8 cellular contexts compared by ENCODE assay signal in genomic region chr17:64028874-64029464, GRCh38. TPM values are rescaled to one million over a fixed set of nuclear protein-coding genes. Genes with fewer than 3 reads are reported as not detected.
DNase-seq lines count a peak whose midpoint lies in the region; TF ChIP-seq lines count a peak whose summit lies in the region.

No MANE protein-coding gene starts in this region.

- no peak overlapping the region for H3K9ac ChIP-seq in fibroblast of lung (ENCODE audit: insufficient read depth, low read length)

- H3K36me3 ChIP-seq in OCI-LY7 (ENCODE audit: insufficient read depth, low read length) (no peaks in the 10 kb centered on the region), fibroblast of lung (ENCODE audit: control insufficient read depth, insufficient read depth, low read length) (no peaks in the 10 kb centered on the region), tibial nerve (no peaks in the 10 kb centered on the region)

- WGBS in tibial nerve, 2 donors: 26 to 27% methylated on average over 3 of the region's 3 CpGs

- H3K9me2 ChIP-seq in OCI-LY7 (ENCODE audit: insufficient read depth, low read length): no peaks in the 10 kb centered on the region

- TF ChIP-seq EP300 in tibial nerve (IDR thresholded peaks at IDR 0.05): no peak

- CTCF ChIA-PET in OCI-LY7 (lab: Charles Lee; ENCODE audit: unreplicated experiment): interaction anchor here (0.5 to 5.0 kb wide), 9 partner anchors 9 to 130 kb away, joined by 3 to 46 read pairs (median 3); no protein-coding TSS in a partner anchor

- intact Hi-C loops in OCI-LY7 (cut with micrococcal nuclease; ENCODE audit: unreplicated experiment): loop anchor here (1.0 to 5.0 kb wide), 2 partner anchors 104 to 253 kb away; no protein-coding TSS in a partner anchor

- H4K20me1 ChIP-seq in OCI-LY7 (ENCODE audit: insufficient read depth, low read length): no peaks in the 10 kb centered on the region
- no peaks in the 10 kb centered on the region for H4K20me1 ChIP-seq in fibroblast of lung (ENCODE audit: control insufficient read depth, extremely low read depth, insufficient read depth, low read length)

- H3K79me2 ChIP-seq in OCI-LY7 (ENCODE audit: insufficient read depth, low read depth, low read length) (no peaks in the 10 kb centered on the region), fibroblast of lung (ENCODE audit: control insufficient read depth, insufficient read depth, low read length) (no peaks in the 10 kb centered on the region)

- H3K4me3 ChIP-seq in OCI-LY7 (ENCODE audit: low read depth, low read length, poor library complexity, severe bottlenecking) (no peak overlapping the region), fibroblast of lung (replicated peaks in 1 of 4; ENCODE audit: control extremely low read depth in 1 of 4, insufficient read depth in 1 of 4, low read depth in 3 of 4, low read length in 4 of 4) (no peak overlapping the region), tibial nerve (no peak overlapping the region)

- POLR2A ChIA-PET in OCI-LY7 (lab: Charles Lee): interaction anchor here (0.6 to 5.0 kb wide), 8 partner anchors 10 to 117 kb away, joined by 3 to 37 read pairs (median 6); partner anchors contain the start of gene ERN1

- peak; percentile 94 for TF ChIP-seq CTCF in OCI-LY7 (conservative IDR thresholded peaks at IDR 0.05; ENCODE audit: low read length)
- TF ChIP-seq CTCF in fibroblast of lung (conservative IDR thresholded peaks at IDR 0.05 in 1 of 2, IDR thresholded peaks at IDR 0.05 in 1 of 2; ENCODE audit: low read depth in 1 of 2, low read length in 2 of 2): peak; percentile 63 to 76
- TF ChIP-seq CTCF in tibial nerve (IDR thresholded peaks at IDR 0.05): peak; percentile 43 to 74 (median 67)

- 0 out of 2 replicates have a peak overlapping the region, but pooled peaks have one; percentile 13 for H2AFZ ChIP-seq in OCI-LY7 (ENCODE audit: low read length)
- H2AFZ ChIP-seq in fibroblast of lung (ENCODE audit: low read length): no peak overlapping the region

- H3K27me3 ChIP-seq in fibroblast of lung (ENCODE audit: control insufficient read depth, insufficient read depth, low read length): no peaks in the 10 kb centered on the region
- H3K27me3 ChIP-seq in tibial nerve: no peaks in the 10 kb centered on the region

- H3K9me3 ChIP-seq in OCI-LY7 (ENCODE audit: low read length) (no peaks in the 10 kb centered on the region), fibroblast of lung (ENCODE audit: control insufficient read depth, insufficient read depth, low read depth, low read length) (no peaks in the 10 kb centered on the region), tibial nerve (no peaks in the 10 kb centered on the region)

- no peak for TF ChIP-seq POLR2A in tibial nerve (IDR thresholded peaks at IDR 0.05)

- no peak overlapping the region for H3K27ac ChIP-seq in OCI-LY7 (ENCODE audit: low read depth, low read length, poor library complexity, severe bottlenecking)
- no peak overlapping the region for H3K27ac ChIP-seq in fibroblast of lung (ENCODE audit: insufficient read depth, low read length)
- no peak overlapping the region for H3K27ac ChIP-seq in tibial nerve

- H3K4me1 ChIP-seq in OCI-LY7 (ENCODE audit: insufficient read depth, low read length, poor library complexity, severe bottlenecking): peaks cover 45% of the 10 kb centered on the region
- H3K4me1 ChIP-seq in fibroblast of lung (ENCODE audit: control insufficient read depth, extremely low read depth, insufficient read depth, low read length): no peaks in the 10 kb centered on the region
- H3K4me1 ChIP-seq in tibial nerve: peaks cover 0 to 8% (median 1%) of the 10 kb centered on the region in 4 donors

- BruUV-seq in OCI-LY7 (replicated peaks; lab: Mats Ljungman, UMichigan): no TSS peak

- H3K4me2 ChIP-seq in OCI-LY7 (ENCODE audit: low read length) (no peak overlapping the region), fibroblast of lung (ENCODE audit: extremely low read depth, insufficient read depth, low read length) (no peak overlapping the region)

- DNase-seq in COR-L47 (lab: John Stamatoyannopoulos, UW) (peak; percentile 59), HPDE6-E6E7 (ENCODE audit: extremely low spot score) (peak; percentile 70), OCI-LY7 (ENCODE audit: low spot score) (peak; percentile 83), activated T-cell treated with anti-CD3 and anti-CD28 coated beads for 4 hours (peak; percentile 63), fibroblast of lung (ENCODE audit: low read depth in 2 of 2) (peak; percentile 46 to 73), nucleus accumbens (lab: John Stamatoyannopoulos, UW) (peak in 33 of 56 donors; percentile 3 to 77 (median 25)), tibial nerve (ENCODE audit: low spot score in 2 of 2) (peak in 1 of 2 donors; percentile 86), OCI-M2 (lab: John Stamatoyannopoulos, UW; ENCODE audit: unreplicated experiment) (no peak)

RNA-seq across cellular contexts. Expression of gene ICAM2, which starts 8.5 kb away (rescaled TPM):
- 76.4 and 112 TPM in 2 replicates for total RNA-seq in OCI-LY7 (2014; rRNA removed; shearing (Covaris generic))
- 79.1 and 88.7 TPM in 2 replicates for total RNA-seq in OCI-LY7 (2022)
- 2.6 and 3.5 TPM in 2 replicates for total RNA-seq in fibroblast of lung
- polyA plus RNA-seq in fibroblast of lung: 0.45 and 1.1 TPM in 2 replicates
- 0.56 and 0.96 TPM in 2 replicates for polyA plus RNA-seq in fibroblast of lung (2012)
- 0.56 and 4.3 TPM in 2 replicates for polyA minus RNA-seq in fibroblast of lung (ENCODE audit: low replicate concordance)
- 10 to 100 TPM; 18.0 to 95.1 (median 36.3) TPM for total RNA-seq in tibial nerve

RNA-seq across cellular contexts. Expression of gene PRR29, which starts 30.8 kb away (rescaled TPM):
- total RNA-seq in OCI-LY7 (2014; rRNA removed; shearing (Covaris generic)): 0.16 TPM in 1 of 2 replicates, not detected in the other
- total RNA-seq in OCI-LY7 (2022) (0.29 TPM in 1 of 2 replicates, not detected in the other), fibroblast of lung (0.17 and 0.26 TPM in 2 replicates), tibial nerve (1 to 10 TPM in 1 of 4 donors, under 1 TPM in 2, not detected in 1; 0.20 to 1.3 (median 0.63) TPM)
- 0.02 and 0.19 TPM in 2 replicates for polyA plus RNA-seq in fibroblast of lung
- 0.12 and 0.22 TPM in 2 replicates for polyA plus RNA-seq in fibroblast of lung (2012)
- polyA minus RNA-seq in fibroblast of lung (ENCODE audit: low replicate concordance): not detected in 2 replicates

RNA-seq across cellular contexts. Expression of gene SCN4A, which starts 56.3 kb away (rescaled TPM):
- 3.0 and 6.4 TPM in 2 replicates for total RNA-seq in OCI-LY7 (2014; rRNA removed; shearing (Covaris generic))
- total RNA-seq in OCI-LY7 (2022) (9.0 and 11.9 TPM in 2 replicates), fibroblast of lung (under 0.01 and 0.83 TPM in 2 replicates), tibial nerve (1 to 10 TPM in 2 of 4 donors, under 1 TPM in 2; 0.21 to 2.4 (median 1.1) TPM)
- polyA plus RNA-seq in fibroblast of lung: not detected in 2 replicates
- not detected in 2 replicates for polyA plus RNA-seq in fibroblast of lung (2012)
- polyA minus RNA-seq in fibroblast of lung (ENCODE audit: low replicate concordance): not detected in 2 replicates
